In genomic region chr1:109213345-109213823, GRCh38 we compare ENCODE assay signal across 8 cellular contexts. TPM values are rescaled to one million over a fixed set of nuclear protein-coding genes. Genes with fewer than 3 reads are reported as not detected.
A peak's percentile ranks its signal among the peaks of the same experiment; 100 is the strongest.
DNase-seq lines count a peak whose midpoint lies in the region; ATAC-seq, FAIRE-seq and TF ChIP-seq lines count a peak whose summit lies in the region.

No MANE protein-coding gene starts in this region.

- peak; percentile 88 for FAIRE-seq in GM19239 (lab: Jason Lieb, UNC)

- H3K4me3 ChIP-seq in Panc1 (ENCODE audit: low read depth in 2 of 2, low read length in 2 of 2) (peak overlapping the region; percentile 67 to 97), esophagus squamous epithelium (peak overlapping the region; percentile 83 to 99 (median 96)), sigmoid colon (peak overlapping the region; percentile 78 to 89 (median 86))

- POLR2A ChIA-PET in Panc1 (lab: Charles Lee), result interaction anchor here (0.5 to 0.6 kb wide), 3 partner anchors 11 to 172 kb away, joined by 4 to 5 read pairs (median 4); no protein-coding TSS in a partner anchor

- ATAC-seq in Panc1 (peak; percentile 67; the same call in 1 of the 2 replicates), GM21786 (IDR thresholded peaks at IDR 0.05; ENCODE audit: unreplicated experiment) (no peak), GM18517 (IDR thresholded peaks at IDR 0.05; ENCODE audit: unreplicated experiment) (no peak)

- in situ Hi-C loops in Panc1 (cut with HindIII; ENCODE audit: low pct_unique_long_range_greater_than_20kb, low sequenced_read_pairs), result no loop called here

- H3K27me3 ChIP-seq in Panc1 (ENCODE audit: control insufficient read depth, insufficient read depth, low read length) (no peaks in the 10 kb centered on the region), esophagus squamous epithelium (no peaks in the 10 kb centered on the region), sigmoid colon (no peaks in the 10 kb centered on the region)

- H3K9me3 ChIP-seq in Panc1 (ENCODE audit: control insufficient read depth, insufficient read depth, low read depth, low read length), result no peaks in the 10 kb centered on the region
- no peaks in the 10 kb centered on the region for H3K9me3 ChIP-seq in esophagus squamous epithelium
- no peaks in the 10 kb centered on the region for H3K9me3 ChIP-seq in sigmoid colon

- DNase-seq in GM19239 (ENCODE audit: insufficient read length, low spot score), result peak; percentile 71
- DNase-seq in Panc1 (ENCODE audit: low read depth, low spot score), result no peak
- DNase-seq in esophagus squamous epithelium (lab: John Stamatoyannopoulos, UW), result no peak
- DNase-seq in sigmoid colon, result no peak
- DNase-seq in DMS79 (lab: John Stamatoyannopoulos, UW), result no peak
- no peak for DNase-seq in HT-29 (ENCODE audit: low spot score)

- H3K27ac ChIP-seq in Panc1 (ENCODE audit: low read length), result peak overlapping the region; percentile 91
- peak overlapping the region; percentile 91 to 97 (median 96) for H3K27ac ChIP-seq in esophagus squamous epithelium
- H3K27ac ChIP-seq in sigmoid colon, result peak overlapping the region; percentile 90 to 95 (median 94)

- no peak for TF ChIP-seq EP300 in sigmoid colon (IDR thresholded peaks at IDR 0.05)

- CTCF ChIA-PET in Panc1 (lab: Charles Lee), result interaction anchor here (0.5 to 1.1 kb wide), 2 partner anchors 19 to 101 kb away, joined by 3 read pairs; a partner anchor contains a TSS

- WGBS in esophagus squamous epithelium, 2 donors, result 25 to 37% methylated on average over 8 to 9 of the region's 10 CpGs
- WGBS in sigmoid colon, 2 donors, result 20 to 29% methylated on average over 10 of the region's 10 CpGs

- intact Hi-C loops in Panc1 (cut with micrococcal nuclease; ENCODE audit: unreplicated experiment), result no loop called here
- intact Hi-C loops in esophagus squamous epithelium (cut with DNase I), result no loop called here
- intact Hi-C loops in sigmoid colon (cut with DNase I), result no loop called here

- H3K4me1 ChIP-seq in Panc1 (ENCODE audit: control insufficient read depth, insufficient read depth, low read length) (peaks cover 17% of the 10 kb centered on the region), esophagus squamous epithelium (peaks cover 11 to 69% (median 39%) of the 10 kb centered on the region in 3 donors), sigmoid colon (peaks cover 0 to 29% (median 25%) of the 10 kb centered on the region in 4 donors)

- TF ChIP-seq POLR2A in esophagus squamous epithelium (IDR thresholded peaks at IDR 0.05) (no peak), sigmoid colon (IDR thresholded peaks at IDR 0.05) (no peak)

- H3K36me3 ChIP-seq in Panc1 (ENCODE audit: control insufficient read depth, insufficient read depth, low read length) (peaks cover 3% of the 10 kb centered on the region; the same call in 1 of the 2 replicates), esophagus squamous epithelium (peaks cover 0 to 8% (median 0%) of the 10 kb centered on the region in 3 donors), sigmoid colon (no peaks in the 10 kb centered on the region)

- no peak for TF ChIP-seq CTCF in Panc1 (IDR thresholded peaks at IDR 0.05)
- no peak for TF ChIP-seq CTCF in esophagus squamous epithelium (IDR thresholded peaks at IDR 0.05)
- TF ChIP-seq CTCF in sigmoid colon (IDR thresholded peaks at IDR 0.05), result no peak

- TSS peak; percentile 57 for BruUV-seq in Panc1 (replicated peaks; lab: Mats Ljungman, UMichigan)

RNA-seq across cellular contexts. Expression of gene SARS1, which starts 0.3 kb away (rescaled TPM):
- total RNA-seq in Panc1 (2021; ENCODE audit: unreplicated experiment), result 115 TPM
- 126 TPM for polyA plus RNA-seq in Panc1 (2012; ENCODE audit: insufficient read length)
- total RNA-seq in esophagus squamous epithelium, result 100 to 1,000 TPM in 3 of 4 donors, 10 to 100 TPM in 1; 85.8 to 150 (median 134) TPM
- total RNA-seq in sigmoid colon, result 100 to 1,000 TPM; 106 to 160 (median 148) TPM
- polyA plus RNA-seq in sigmoid colon, result 100 to 1,000 TPM; 100 to 135 (median 108) TPM
- total RNA-seq in HT-29 (2014; rRNA removed; shearing (Covaris generic)), result 109 and 125 TPM in 2 replicates

RNA-seq across cellular contexts. Expression of gene CELSR2, which starts 36.0 kb away (rescaled TPM):
- 4.1 TPM for total RNA-seq in Panc1 (2021; ENCODE audit: unreplicated experiment)
- 5.1 TPM for polyA plus RNA-seq in Panc1 (2012; ENCODE audit: insufficient read length)
- 10 to 100 TPM; 23.4 to 57.2 (median 39.9) TPM for total RNA-seq in esophagus squamous epithelium
- total RNA-seq in sigmoid colon, result 10 to 100 TPM in 1 of 4 donors, 1 to 10 TPM in 3; 3.6 to 10.8 (median 5.3) TPM
- polyA plus RNA-seq in sigmoid colon, result 1 to 10 TPM in 1 of 3 donors, under 1 TPM in 2; under 0.01 to 3.3 (median under 0.01) TPM
- total RNA-seq in HT-29 (2014; rRNA removed; shearing (Covaris generic)), result 1.1 and 1.4 TPM in 2 replicates
